ENCODE assay signal across 14 cellular contexts in genomic region chr7:70828366-70828765, GRCh38.
"Had no signal": no experiment of that assay in that cellular context is flagged by ENCODE, and none has a peak within 500 bp of the region (broad histone marks: within the 10 kb centered on the region; RNA-seq: fewer than 3 reads in every experiment).

No MANE protein-coding gene starts in this region.

- H3K79me2 ChIP-seq: parathyroid adenoma had no signal

- H3K36me3 ChIP-seq: neural progenitor cell, ovary, right lobe of liver, sigmoid colon, stomach, thoracic aorta, thyroid gland, tibial nerve, upper lobe of left lung, vagina had no signal

- H3K4me2 ChIP-seq: neural progenitor cell had no signal

- DNase-seq: psoas muscle had no signal

- H3K9me3 ChIP-seq: ovary, right lobe of liver, sigmoid colon, stomach, thoracic aorta, thyroid gland, upper lobe of left lung, vagina had no signal

- H3K27me3 ChIP-seq: neural progenitor cell, ovary, right lobe of liver, thyroid gland, tibial nerve, upper lobe of left lung, vagina had no signal

- H3K9ac ChIP-seq: neural progenitor cell, parathyroid adenoma had no signal

- H3K4me1 ChIP-seq: parathyroid adenoma, psoas muscle, thyroid gland, vagina had no signal

- H3K27ac ChIP-seq: neural progenitor cell, ovary, parathyroid adenoma, psoas muscle, right lobe of liver, sigmoid colon, stomach, thoracic aorta, thyroid gland, tibial nerve, upper lobe of left lung, vagina had no signal

- FAIRE-seq: small intestine, urothelium cell line had no signal

- H3K4me3 ChIP-seq: neural progenitor cell, ovary, psoas muscle, right lobe of liver, sigmoid colon, thoracic aorta, thyroid gland, tibial nerve, upper lobe of left lung, vagina had no signal
